In genomic region chrX:137858106-137858505, GRCh38 we compare ENCODE assay signal across 20 cellular contexts.
"Had no signal": no experiment of that assay in that cellular context is flagged by ENCODE, and none has a peak within 500 bp of the region (broad histone marks: within the 10 kb centered on the region; RNA-seq: fewer than 3 reads in every experiment).

No MANE protein-coding gene starts in this region.

- H3K27ac ChIP-seq: RWPE1 had no signal

- H3K4me3 ChIP-seq: MG63 had no signal

- FAIRE-seq: HepG2 had no signal

- H3K27me3 ChIP-seq: MG63 had no signal

- H3K9me3 ChIP-seq: MG63, SK-N-SH had no signal

- DNase-seq: IMR-90; Karpas-422; KG1; MG63; NCI-H1092; NCI-H1105 treated with DMSO at 0.1 percent for 48 hours; NCI-H1436; NCI-H187; NCI-H2029; NCI-H2081 treated with DMSO at 0.1 percent for 48 hours; NCI-H2227 treated with DMSO at 0.1 percent for 48 hours; NCI-H524; NCI-H526 treated with DMSO at 0.1 percent for 48 hours; NCI-H748 treated with DMSO at 0.1 percent for 48 hours; NK-92 treated with Interleukin-12 subunit alpha and Interleukin-12 subunit beta, amount 100 ng/mL, for 24 hours; PC-3; SHP77; SK-N-SH had no signal

- H3K36me3 ChIP-seq: MG63 had no signal

- H3K9ac ChIP-seq: SK-N-SH had no signal
